In the genomic region with DNA sequence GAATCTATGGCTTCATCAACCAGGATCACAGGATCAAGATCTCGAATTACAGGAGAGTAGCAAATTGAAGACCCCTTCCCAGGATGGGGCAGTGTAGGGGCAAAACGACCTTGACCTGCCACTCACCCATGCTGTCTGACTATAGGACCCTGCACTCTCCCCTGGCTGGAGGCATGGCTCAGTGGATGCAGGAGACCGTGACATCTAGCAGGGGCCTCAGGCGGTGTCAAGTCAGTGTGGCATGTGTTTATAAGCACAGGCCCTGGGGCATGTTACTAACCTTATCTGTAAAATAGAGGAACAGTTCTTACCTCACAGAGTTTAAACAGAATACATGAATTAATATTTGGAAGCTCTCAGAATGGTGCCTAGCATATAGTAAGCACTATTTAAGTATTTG, we compare ENCODE assay signal across 24 cellular contexts. TPM values are rescaled to one million over a fixed set of nuclear protein-coding genes. Genes with fewer than 3 reads are reported as not detected.
"Had no signal": no experiment of that assay in that cellular context is flagged by ENCODE, and none has a peak within 500 bp of the region (broad histone marks: within the 10 kb centered on the region; RNA-seq: fewer than 3 reads in every experiment).

No MANE protein-coding gene starts in this region.

- H3K9me3 ChIP-seq: adrenal gland, spleen, thyroid gland had no signal

- DNase-seq: activated CD4-positive, alpha-beta T cell treated with anti-CD3 and anti-CD28 coated beads for 4 hours; activated CD4-positive, alpha-beta T cell treated with anti-CD3 and anti-CD28 coated beads, Interleukin-2, amount 50 U/mL, for 48 hours; activated CD4-positive, CD25-positive, alpha-beta regulatory T cell; activated naive CD4-positive, alpha-beta T cell; activated T-cell treated with anti-CD3 and anti-CD28 coated beads, Interleukin-2, amount 50 U/mL, for 24 hours; central memory CD4-positive, alpha-beta T cell; effector memory CD4-positive, alpha-beta T cell; foreskin melanocyte; glutamatergic neuron; spleen; stimulated activated CD4-positive, alpha-beta T cell treated with anti-CD3 and anti-CD28 coated beads, Interleukin-4, amount 100 ng/mL, for 1 hour; stimulated activated naive CD4-positive, alpha-beta T cell treated with Interleukin-2 at 50 U/mL for 16 hours; thyroid gland had no signal

- H3K9me3 Mint-ChIP-seq: activated T-cell treated with anti-CD3 and anti-CD28 coated beads, Interleukin-2, amount 50 U/mL, for 24 hours; activated T-helper 17 cell treated with anti-CD3 and anti-CD28 coated beads, Interleukin-2, amount 50 U/mL, for 72 hours; memory B cell; T-helper 1 cell treated with Interleukin-12 subunit alpha and Interleukin-12 subunit beta and Interleukin-4 antibody, amounts not matched to agents 30 μg/mL and 1 μg/mL, for 36 hours had no signal

- H3K36me3 Mint-ChIP-seq: memory B cell had no signal

- ATAC-seq: activated T-helper 17 cell treated with anti-CD3 and anti-CD28 coated beads, Interleukin-2, amount 50 U/mL, for 72 hours; esophagus mucosa had no signal

- H3K4me3 ChIP-seq: adrenal gland, hepatocyte, spleen, thyroid gland had no signal

- H3K4me3 Mint-ChIP-seq: activated naive CD8-positive, alpha-beta T cell; activated T-cell treated with anti-CD3 and anti-CD28 coated beads, Interleukin-2, amount 50 U/mL, for 24 hours; activated T-helper 17 cell treated with anti-CD3 and anti-CD28 coated beads, Interleukin-2, amount 50 U/mL, for 72 hours; memory B cell; T-helper 1 cell treated with Interleukin-12 subunit alpha and Interleukin-12 subunit beta and Interleukin-4 antibody, amounts not matched to agents 30 μg/mL and 1 μg/mL, for 36 hours had no signal

- H3K27ac ChIP-seq: adrenal gland, hepatocyte, spleen, thyroid gland had no signal

- H2AFZ ChIP-seq: hepatocyte had no signal

- H3K4me2 ChIP-seq: hepatocyte had no signal

- H3K27me3 Mint-ChIP-seq: memory B cell had no signal

- H3K36me3 ChIP-seq: adrenal gland, thyroid gland had no signal

- H3K27ac Mint-ChIP-seq: activated naive CD8-positive, alpha-beta T cell; activated T-cell treated with anti-CD3 and anti-CD28 coated beads, Interleukin-2, amount 50 U/mL, for 24 hours; activated T-helper 17 cell treated with anti-CD3 and anti-CD28 coated beads, Interleukin-2, amount 50 U/mL, for 72 hours; memory B cell; progenitor cell of endocrine pancreas; T-helper 1 cell treated with Interleukin-12 subunit alpha and Interleukin-12 subunit beta and Interleukin-4 antibody, amounts not matched to agents 30 μg/mL and 1 μg/mL, for 36 hours had no signal

- H3K27me3 ChIP-seq: adrenal gland, hepatocyte, thyroid gland had no signal

RNA-seq across cellular contexts. Expression of a gene that starts 3.5 kb away (rescaled TPM):
- total RNA-seq: dermis microvascular lymphatic vessel endothelial cell, myocyte had no signal
- polyA plus RNA-seq: neural cell had no signal

RNA-seq across cellular contexts. Expression of a gene that starts 24.9 kb away (rescaled TPM):
- total RNA-seq: dermis microvascular lymphatic vessel endothelial cell had no signal
- polyA plus RNA-seq: neural cell had no signal
